ENCODE assay signal across 10 cellular contexts in genomic region chr7:111558948-111559347, GRCh38. TPM values are rescaled to one million over a fixed set of nuclear protein-coding genes. Genes with fewer than 3 reads are reported as not detected.
DNase-seq lines count a peak whose midpoint lies in the region; ATAC-seq and TF ChIP-seq lines count a peak whose summit lies in the region.
"Had no signal": no experiment of that assay in that cellular context is flagged by ENCODE, and none has a peak within 500 bp of the region (broad histone marks: within the 10 kb centered on the region; RNA-seq: fewer than 3 reads in every experiment).

No MANE protein-coding gene starts in this region.

- H3K27ac ChIP-seq in KOPT-K1 (ENCODE audit: low read depth, low read length, poor library complexity, severe bottlenecking): peak overlapping the region; percentile 15
- H3K27ac ChIP-seq in subcutaneous abdominal adipose tissue (ENCODE audit: low read depth, low read length): peak overlapping the region; percentile 57

- no peaks in the 10 kb centered on the region for H3K27me3 Mint-ChIP-seq in activated naive CD8-positive, alpha-beta T cell
- no peaks in the 10 kb centered on the region for H3K27me3 Mint-ChIP-seq in activated naive CD8-positive, alpha-beta T cell treated with anti-CD3 and anti-CD28 coated beads for 36 hours
- no peaks in the 10 kb centered on the region for H3K27me3 Mint-ChIP-seq in Caco-2 (ENCODE audit: insufficient read depth, unreplicated experiment)

- H3K27me3 ChIP-seq in subcutaneous abdominal adipose tissue (ENCODE audit: control insufficient read depth in 5 of 5, insufficient read depth in 4 of 5, low read length in 5 of 5) (no peaks in the 10 kb centered on the region), Caco-2 (replicated peaks; ENCODE audit: control insufficient read depth, insufficient read depth, low read length) (no peaks in the 10 kb centered on the region)

- TF ChIP-seq CTCF in Caco-2 (IDR thresholded peaks at IDR 0.05; ENCODE audit: insufficient read depth in 1 of 2, low read depth in 1 of 2, low read length in 1 of 2, severe bottlenecking in 1 of 2, unreplicated experiment in 1 of 2): no peak

- H3K36me3 ChIP-seq in KOPT-K1 (ENCODE audit: insufficient read depth, low read length): peaks cover 37% of the 10 kb centered on the region; the same call in 1 of the 2 replicates
- peaks cover 0 to 21% (median 4%) of the 10 kb centered on the region in 5 donors for H3K36me3 ChIP-seq in subcutaneous abdominal adipose tissue (ENCODE audit: control insufficient read depth in 5 of 5, insufficient read depth in 5 of 5, low read length in 5 of 5)
- no peaks in the 10 kb centered on the region for H3K36me3 ChIP-seq in Caco-2 (ENCODE audit: control insufficient read depth, insufficient read depth, low read length)

- no peak for DNase-seq in activated naive CD8-positive, alpha-beta T cell treated with anti-CD3 and anti-CD28 coated beads for 36 hours
- DNase-seq in Caco-2: no peak
- DNase-seq in cardiac septum (ENCODE audit: low spot score): no peak
- DNase-seq in NAMALWA (ENCODE audit: low spot score): no peak
- DNase-seq: activated naive CD4-positive, alpha-beta T cell treated with Interleukin-2 at 50 U/mL for 16 hours; NCI-H2029 had no signal

- no peak overlapping the region for H3K27ac Mint-ChIP-seq in activated naive CD8-positive, alpha-beta T cell
- no peak overlapping the region for H3K27ac Mint-ChIP-seq in activated naive CD8-positive, alpha-beta T cell treated with anti-CD3 and anti-CD28 coated beads for 36 hours
- no peak overlapping the region for H3K27ac Mint-ChIP-seq in Caco-2 (ENCODE audit: unreplicated experiment)

- H3K4me3 Mint-ChIP-seq in activated naive CD8-positive, alpha-beta T cell: peak overlapping the region; percentile 6
- no peak overlapping the region for H3K4me3 Mint-ChIP-seq in activated naive CD8-positive, alpha-beta T cell treated with anti-CD3 and anti-CD28 coated beads for 36 hours
- no peak overlapping the region for H3K4me3 Mint-ChIP-seq in Caco-2 (ENCODE audit: unreplicated experiment)

- CTCF ChIA-PET in Caco-2 (lab: Charles Lee): no interaction called here

- no TSS peak for BruUV-seq in Caco-2 (replicated peaks; lab: Mats Ljungman, UMichigan)

- ATAC-seq in HG02840 (IDR thresholded peaks at IDR 0.05; ENCODE audit: low FRiP score, unreplicated experiment): peak; percentile 56

- peak overlapping the region in 3 of 5 donors; percentile 10 to 59 (median 50) for H3K9ac ChIP-seq in subcutaneous abdominal adipose tissue (ENCODE audit: low read length in 5 of 5)

- H3K9me3 Mint-ChIP-seq in activated naive CD8-positive, alpha-beta T cell (ENCODE audit: low read depth): no peaks in the 10 kb centered on the region
- no peaks in the 10 kb centered on the region for H3K9me3 Mint-ChIP-seq in activated naive CD8-positive, alpha-beta T cell treated with anti-CD3 and anti-CD28 coated beads for 36 hours
- H3K9me3 Mint-ChIP-seq in Caco-2 (ENCODE audit: unreplicated experiment): no peaks in the 10 kb centered on the region

- H3K4me3 ChIP-seq in subcutaneous abdominal adipose tissue (ENCODE audit: low read depth in 1 of 5, low read length in 5 of 5) (no peak overlapping the region), Caco-2 (ENCODE audit: low read depth, low read length) (no peak overlapping the region)

- intact Hi-C loops in Caco-2 (cut with micrococcal nuclease; ENCODE audit: unreplicated experiment): no loop called here
- intact Hi-C loops in cardiac septum (cut with DNase I): no loop called here

- peaks cover 45% of the 10 kb centered on the region for H3K4me1 Mint-ChIP-seq in activated naive CD8-positive, alpha-beta T cell (ENCODE audit: low read depth)
- peaks cover 42% of the 10 kb centered on the region for H3K4me1 Mint-ChIP-seq in activated naive CD8-positive, alpha-beta T cell treated with anti-CD3 and anti-CD28 coated beads for 36 hours
- H3K4me1 Mint-ChIP-seq in Caco-2 (ENCODE audit: low read depth, unreplicated experiment): peaks cover 6% of the 10 kb centered on the region

- H3K36me3 Mint-ChIP-seq in activated naive CD8-positive, alpha-beta T cell: peaks cover 42% of the 10 kb centered on the region
- peaks cover 52% of the 10 kb centered on the region for H3K36me3 Mint-ChIP-seq in activated naive CD8-positive, alpha-beta T cell treated with anti-CD3 and anti-CD28 coated beads for 36 hours
- H3K36me3 Mint-ChIP-seq in Caco-2 (ENCODE audit: insufficient read depth, unreplicated experiment): peaks cover 5% of the 10 kb centered on the region

- H3K4me1 ChIP-seq in subcutaneous abdominal adipose tissue (ENCODE audit: control insufficient read depth in 5 of 5, insufficient read depth in 5 of 5, low read length in 5 of 5) (peaks cover 0 to 36% (median 18%) of the 10 kb centered on the region in 5 donors), Caco-2 (peaks cover 15% of the 10 kb centered on the region)

- POLR2A ChIA-PET in Caco-2 (lab: Charles Lee): no interaction called here

- H3K9me3 ChIP-seq in KOPT-K1 (ENCODE audit: insufficient read depth, low read length, poor library complexity, severe bottlenecking): no peaks in the 10 kb centered on the region
- H3K9me3 ChIP-seq in subcutaneous abdominal adipose tissue (ENCODE audit: control insufficient read depth in 5 of 5, low read length in 5 of 5): no peaks in the 10 kb centered on the region
- H3K9me3 ChIP-seq in Caco-2: no peaks in the 10 kb centered on the region

RNA-seq across cellular contexts. Expression of gene IMMP2L, which starts 3.3 kb away (rescaled TPM):
- 10 to 100 TPM; 18.5 to 20.9 TPM for total RNA-seq in activated naive CD8-positive, alpha-beta T cell treated with anti-CD3 and anti-CD28 coated beads for 36 hours
- total RNA-seq in Caco-2 (2022) (9.5 and 14.8 TPM in 2 replicates), cardiac septum (16.7 TPM)
